In genomic region chr1:184890539-184890973, GRCh38 we compare ENCODE assay signal across 10 cellular contexts.
A peak's percentile ranks its signal among the peaks of the same experiment; 100 is the strongest.
DNase-seq lines count a peak whose midpoint lies in the region; ATAC-seq and TF ChIP-seq lines count a peak whose summit lies in the region.
"Had no signal": no experiment of that assay in that cellular context is flagged by ENCODE, and none has a peak within 500 bp of the region (broad histone marks: within the 10 kb centered on the region; RNA-seq: fewer than 3 reads in every experiment).

No MANE protein-coding gene starts in this region.

- in situ Hi-C loops in transverse colon (cut with MboI; ENCODE audit: low pct_ligation_motif_present in 1 of 4, low pct_unique_long_range_greater_than_20kb in 1 of 4, low sequenced_read_pairs in 3 of 4): no loop called here

- intact Hi-C loops in transverse colon (cut with DNase I; ENCODE audit: low total_unique reads): no loop called here

- peaks cover 13% of the 10 kb centered on the region for H3K27me3 Mint-ChIP-seq in activated naive CD8-positive, alpha-beta T cell treated with anti-CD3 and anti-CD28 coated beads for 36 hours

- no peak overlapping the region for H3K4me3 Mint-ChIP-seq in activated naive CD8-positive, alpha-beta T cell treated with anti-CD3 and anti-CD28 coated beads for 36 hours

- no peak for TF ChIP-seq POLR2A in transverse colon (IDR thresholded peaks at IDR 0.05)

- no peaks in the 10 kb centered on the region for H3K36me3 Mint-ChIP-seq in activated naive CD8-positive, alpha-beta T cell treated with anti-CD3 and anti-CD28 coated beads for 36 hours

- H3K27ac ChIP-seq in transverse colon: peak overlapping the region; percentile 2 to 68 (median 65)

- H3K9me3 Mint-ChIP-seq in activated naive CD8-positive, alpha-beta T cell treated with anti-CD3 and anti-CD28 coated beads for 36 hours: no peaks in the 10 kb centered on the region

- no peak for TF ChIP-seq CTCF in transverse colon (IDR thresholded peaks at IDR 0.05)

- H3K9me3 ChIP-seq in transverse colon: no peaks in the 10 kb centered on the region
- H3K9me3 ChIP-seq: upper lobe of left lung had no signal

- no peak for TF ChIP-seq EP300 in transverse colon (IDR thresholded peaks at IDR 0.05; ENCODE audit: low read depth)

- H3K36me3 ChIP-seq in transverse colon: no peaks in the 10 kb centered on the region
- H3K36me3 ChIP-seq: upper lobe of left lung had no signal

- H3K27me3 ChIP-seq in transverse colon: no peaks in the 10 kb centered on the region
- H3K27me3 ChIP-seq: upper lobe of left lung had no signal

- H3K27ac Mint-ChIP-seq in activated naive CD8-positive, alpha-beta T cell treated with anti-CD3 and anti-CD28 coated beads for 36 hours: peak overlapping the region; percentile 76

- 51 to 56% methylated on average over 3 of the region's 3 CpGs for WGBS in transverse colon (ENCODE audit: low coverage in 1 of 2), 2 donors

- H3K4me3 ChIP-seq in transverse colon: no peak overlapping the region
- H3K4me3 ChIP-seq: K562, upper lobe of left lung had no signal

- ATAC-seq in HG03354 (IDR thresholded peaks at IDR 0.05; ENCODE audit: poor library complexity, severe bottlenecking, unreplicated experiment): no peak
- ATAC-seq: K562 had no signal

- peaks cover 28% of the 10 kb centered on the region for H3K4me1 Mint-ChIP-seq in activated naive CD8-positive, alpha-beta T cell treated with anti-CD3 and anti-CD28 coated beads for 36 hours

- H3K4me1 ChIP-seq in transverse colon: peaks cover 0 to 33% (median 22%) of the 10 kb centered on the region in 4 donors

- peak; percentile 45 for DNase-seq in activated gamma-delta T cell treated with Interleukin-2 at 50 U/mL for 16 hours
- DNase-seq in activated gamma-delta T cell (lab: John Stamatoyannopoulos, UW): no peak
- peak; percentile 38 for DNase-seq in activated naive CD8-positive, alpha-beta T cell treated with anti-CD3 and anti-CD28 coated beads for 36 hours
- peak; percentile 17 for DNase-seq in iris pigment epithelial cell (ENCODE audit: low read depth)
- no peak for DNase-seq in transverse colon
- DNase-seq in NCI-H2029 (lab: John Stamatoyannopoulos, UW): no peak
- no peak for DNase-seq in D341Med (ENCODE audit: low spot score)
- DNase-seq: upper lobe of left lung had no signal

Comparison
In these comparisons a context has a peak if more than half of its experiments do, and no peak if none do; other contexts are left out.
1. DNase-seq: peak in activated gamma-delta T cell treated with Interleukin-2 at 50 U/mL for 16 hours (single experiment), activated naive CD8-positive, alpha-beta T cell treated with anti-CD3 and anti-CD28 coated beads for 36 hours (single experiment) and iris pigment epithelial cell (single experiment); none in activated gamma-delta T cell (single experiment), transverse colon (single experiment), NCI-H2029 (single experiment) and D341Med (single experiment).